18 cellular contexts compared by ENCODE assay signal in the genomic region with DNA sequence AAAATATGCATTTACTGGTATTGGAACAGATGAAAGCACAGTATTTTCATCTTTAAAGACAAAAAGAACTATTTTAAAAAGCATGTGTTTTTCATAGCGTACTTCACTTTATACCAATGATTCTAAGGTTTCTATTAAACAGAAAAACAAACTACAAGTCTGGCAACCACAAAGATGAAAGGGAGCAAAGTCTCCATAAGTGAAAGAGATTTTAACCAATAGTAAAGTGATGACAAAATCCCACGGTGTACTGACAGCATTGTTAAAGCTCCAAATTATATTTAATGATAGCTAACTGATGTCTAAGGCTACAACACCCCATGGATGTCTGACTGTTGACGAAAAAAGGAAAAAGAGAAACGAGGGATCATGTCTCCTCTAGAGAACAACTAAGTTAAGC. TPM values are rescaled to one million over a fixed set of nuclear protein-coding genes. Genes with fewer than 3 reads are reported as not detected.
A peak's percentile ranks its signal among the peaks of the same experiment; 100 is the strongest.
DNase-seq lines count a peak whose midpoint lies in the region; ATAC-seq and TF ChIP-seq lines count a peak whose summit lies in the region.
"Had no signal": no experiment of that assay in that cellular context is flagged by ENCODE, and none has a peak within 500 bp of the region (broad histone marks: within the 10 kb centered on the region; RNA-seq: fewer than 3 reads in every experiment).

No MANE protein-coding gene starts in this region.

- peak overlapping the region; percentile 28 for H3K27ac Mint-ChIP-seq in activated CD4-positive, alpha-beta T cell treated with anti-CD3 and anti-CD28 coated beads, Interleukin-2, amount 10 ng/mL, durations not matched to agents 7 days and 5 days
- H3K27ac Mint-ChIP-seq in CD4-positive, alpha-beta memory T cell: peak overlapping the region in 6 of 7 donors; percentile 25 to 90 (median 74)
- H3K27ac Mint-ChIP-seq in activated CD8-positive, alpha-beta T cell treated with anti-CD3 and anti-CD28 coated beads for 36 hours: peak overlapping the region; percentile 40
- H3K27ac Mint-ChIP-seq in endodermal cell: no peak overlapping the region

- no peak overlapping the region for H3K9ac ChIP-seq in endodermal cell (ENCODE audit: extremely low read depth, low read length, poor library complexity, severe bottlenecking)

- no peaks in the 10 kb centered on the region for H3K36me3 ChIP-seq in CD4-positive, alpha-beta memory T cell (ENCODE audit: insufficient read depth, low read length)
- no peaks in the 10 kb centered on the region for H3K36me3 ChIP-seq in endodermal cell (ENCODE audit: control insufficient read depth, insufficient read depth, low read length)

- H3K27me3 ChIP-seq in CD4-positive, alpha-beta memory T cell (ENCODE audit: insufficient read depth, low read length): no peaks in the 10 kb centered on the region
- no peaks in the 10 kb centered on the region for H3K27me3 ChIP-seq in endodermal cell (ENCODE audit: control insufficient read depth, insufficient read depth, low read length, poor library complexity, severe bottlenecking)

- peak overlapping the region; percentile 18 for H3K27ac ChIP-seq in CD4-positive, alpha-beta memory T cell (ENCODE audit: low read depth, low read length)
- peak overlapping the region; percentile 6 for H3K27ac ChIP-seq in endodermal cell (ENCODE audit: low read depth, low read length)
- H3K27ac ChIP-seq: RWPE1 had no signal

- H3K9me3 Mint-ChIP-seq in activated CD4-positive, alpha-beta T cell treated with anti-CD3 and anti-CD28 coated beads, Interleukin-2, amount 10 ng/mL, durations not matched to agents 7 days and 5 days: peaks cover 2% of the 10 kb centered on the region
- H3K9me3 Mint-ChIP-seq in CD4-positive, alpha-beta memory T cell: no peaks in the 10 kb centered on the region
- no peaks in the 10 kb centered on the region for H3K9me3 Mint-ChIP-seq in activated CD8-positive, alpha-beta T cell treated with anti-CD3 and anti-CD28 coated beads for 36 hours
- no peaks in the 10 kb centered on the region for H3K9me3 Mint-ChIP-seq in endodermal cell
- H3K9me3 Mint-ChIP-seq: CD14-positive monocyte had no signal

- no peak for TF ChIP-seq CTCF in activated CD8-positive, alpha-beta T cell treated with anti-CD3 and anti-CD28 coated beads for 36 hours (IDR thresholded peaks at IDR 0.05)
- no peak for TF ChIP-seq CTCF in endodermal cell (conservative IDR thresholded peaks at IDR 0.05)

- H3K4me3 Mint-ChIP-seq in activated CD4-positive, alpha-beta T cell treated with anti-CD3 and anti-CD28 coated beads, Interleukin-2, amount 10 ng/mL, durations not matched to agents 7 days and 5 days: peak overlapping the region; percentile 0
- peak overlapping the region in 6 of 8 donors; percentile 1 to 62 (median 18) for H3K4me3 Mint-ChIP-seq in CD4-positive, alpha-beta memory T cell
- peak overlapping the region; percentile 41 for H3K4me3 Mint-ChIP-seq in activated CD8-positive, alpha-beta T cell treated with anti-CD3 and anti-CD28 coated beads for 36 hours
- no peak overlapping the region for H3K4me3 Mint-ChIP-seq in endodermal cell
- H3K4me3 Mint-ChIP-seq: CD14-positive monocyte had no signal

- intact Hi-C loops in CD4-positive, alpha-beta memory T cell (cut with micrococcal nuclease): loop anchor here (1.0 to 5.0 kb wide), 2 partner anchors 28 to 56 kb away; partner anchors contain the start of gene TAB2
- intact Hi-C loops in activated CD8-positive, alpha-beta T cell treated with anti-CD3 and anti-CD28 coated beads for 36 hours (cut with micrococcal nuclease): no loop called here

- H3K4me1 Mint-ChIP-seq in activated CD4-positive, alpha-beta T cell treated with anti-CD3 and anti-CD28 coated beads, Interleukin-2, amount 10 ng/mL, durations not matched to agents 7 days and 5 days: peaks cover 56% of the 10 kb centered on the region
- H3K4me1 Mint-ChIP-seq in CD4-positive, alpha-beta memory T cell: peaks cover 19 to 51% (median 33%) of the 10 kb centered on the region in 4 donors
- H3K4me1 Mint-ChIP-seq in activated CD8-positive, alpha-beta T cell treated with anti-CD3 and anti-CD28 coated beads for 36 hours (ENCODE audit: low read depth): peaks cover 46% of the 10 kb centered on the region
- H3K4me1 Mint-ChIP-seq in endodermal cell: no peaks in the 10 kb centered on the region

- CTCF ChIA-PET in activated CD4-positive, alpha-beta T cell treated with anti-CD3 and anti-CD28 coated beads, Interleukin-2, amount 10 ng/mL, durations not matched to agents 7 days and 5 days (lab: Charles Lee): interaction anchor here (1.0 to 3.0 kb wide), 4 partner anchors 10 to 185 kb away, joined by 3 to 11 read pairs (median 6); no protein-coding TSS in a partner anchor
- CTCF ChIA-PET in CD4-positive, alpha-beta memory T cell (lab: Charles Lee; ENCODE audit: partially characterized antibody): interaction anchor here (0.5 to 2.1 kb wide), 6 partner anchors 10 to 178 kb away, joined by 3 to 5 read pairs (median 4); no protein-coding TSS in a partner anchor
- CTCF ChIA-PET in activated CD8-positive, alpha-beta T cell treated with anti-CD3 and anti-CD28 coated beads for 36 hours (lab: Charles Lee): interaction anchor here (0.8 to 1.4 kb wide), 6 partner anchors 10 to 171 kb away, joined by 3 to 5 read pairs (median 3); no protein-coding TSS in a partner anchor

- POLR2A ChIA-PET in activated CD4-positive, alpha-beta T cell treated with anti-CD3 and anti-CD28 coated beads, Interleukin-2, amount 10 ng/mL, durations not matched to agents 7 days and 5 days (lab: Charles Lee): no interaction called here
- POLR2A ChIA-PET in CD4-positive, alpha-beta memory T cell (lab: Charles Lee; ENCODE audit: partially characterized antibody): interaction anchor here (1.0 to 2.9 kb wide), 4 partner anchors 10 to 121 kb away, joined by 4 to 10 read pairs (median 5); partner anchors contain the start of gene TAB2
- POLR2A ChIA-PET in activated CD8-positive, alpha-beta T cell treated with anti-CD3 and anti-CD28 coated beads for 36 hours (lab: Charles Lee): interaction anchor here (0.9 to 1.5 kb wide), 2 partner anchors 10 to 56 kb away, joined by 3 read pairs; partner anchors contain the start of gene TAB2

- H3K9me3 ChIP-seq in CD4-positive, alpha-beta memory T cell (ENCODE audit: control insufficient read depth in 1 of 2, low read length in 2 of 2): no peaks in the 10 kb centered on the region
- no peaks in the 10 kb centered on the region for H3K9me3 ChIP-seq in endodermal cell (ENCODE audit: control insufficient read depth, low read length)

- H3K4me3 ChIP-seq in CD4-positive, alpha-beta memory T cell (ENCODE audit: low read length in 2 of 2): no peak overlapping the region
- H3K4me3 ChIP-seq in endodermal cell (ENCODE audit: low read length): no peak overlapping the region

- peaks cover 42% of the 10 kb centered on the region for H3K4me1 ChIP-seq in CD4-positive, alpha-beta memory T cell (ENCODE audit: insufficient read depth, low read length)
- H3K4me1 ChIP-seq in endodermal cell (ENCODE audit: control insufficient read depth, insufficient read depth, low read length): no peaks in the 10 kb centered on the region

- DNase-seq in activated CD4-positive, alpha-beta T cell treated with anti-CD3 and anti-CD28 coated beads, Interleukin-2, amount 10 ng/mL, durations not matched to agents 7 days and 5 days: no peak
- DNase-seq in activated CD4-positive, alpha-beta T cell treated with anti-CD3 and anti-CD28 coated beads, Interleukin-2, amount 50 U/mL, for 48 hours: no peak
- DNase-seq in CD4-positive, alpha-beta memory T cell: peak in 3 of 5 donors; percentile 15 to 38 (median 28)
- DNase-seq in activated CD8-positive, alpha-beta T cell treated with anti-CD3 and anti-CD28 coated beads for 36 hours: no peak
- DNase-seq in endodermal cell: no peak
- no peak for DNase-seq in superior temporal gyrus (ENCODE audit: extremely low spot score)
- DNase-seq in HT-29 (ENCODE audit: low spot score): no peak
- no peak for DNase-seq in DMS53 (lab: John Stamatoyannopoulos, UW)
- DNase-seq: DMS79 treated with DMSO at 0.1 percent for 48 hours, GDM1, GOT3, MV-4-11, NCI-H1417 treated with DMSO at 0.1 percent for 48 hours, NCI-H2029, NCI-H524 treated with DMSO at 0.1 percent for 48 hours, OCI-M1 had no signal

- peak; percentile 49 for ATAC-seq in activated CD8-positive, alpha-beta T cell treated with anti-CD3 and anti-CD28 coated beads for 36 hours

- peaks cover 4% of the 10 kb centered on the region for H3K36me3 Mint-ChIP-seq in activated CD4-positive, alpha-beta T cell treated with anti-CD3 and anti-CD28 coated beads, Interleukin-2, amount 10 ng/mL, durations not matched to agents 7 days and 5 days (ENCODE audit: low read depth)
- no peaks in the 10 kb centered on the region for H3K36me3 Mint-ChIP-seq in CD4-positive, alpha-beta memory T cell
- H3K36me3 Mint-ChIP-seq in activated CD8-positive, alpha-beta T cell treated with anti-CD3 and anti-CD28 coated beads for 36 hours (ENCODE audit: low read depth): no peaks in the 10 kb centered on the region
- H3K36me3 Mint-ChIP-seq in endodermal cell (ENCODE audit: low read depth): no peaks in the 10 kb centered on the region

- H3K27me3 Mint-ChIP-seq in activated CD4-positive, alpha-beta T cell treated with anti-CD3 and anti-CD28 coated beads, Interleukin-2, amount 10 ng/mL, durations not matched to agents 7 days and 5 days: no peaks in the 10 kb centered on the region
- no peaks in the 10 kb centered on the region for H3K27me3 Mint-ChIP-seq in CD4-positive, alpha-beta memory T cell
- no peaks in the 10 kb centered on the region for H3K27me3 Mint-ChIP-seq in activated CD8-positive, alpha-beta T cell treated with anti-CD3 and anti-CD28 coated beads for 36 hours
- peaks cover 2% of the 10 kb centered on the region for H3K27me3 Mint-ChIP-seq in endodermal cell (ENCODE audit: insufficient read depth)

- 74 to 82% methylated on average over 2 to 4 of the region's 4 CpGs for WGBS in endodermal cell (ENCODE audit: insufficient coverage in 1 of 2, insufficient read length in 1 of 2), 2 experiments

RNA-seq across cellular contexts. Expression of gene TAB2, which starts 56.1 kb away (rescaled TPM):
- 100 to 1,000 TPM; 126 to 154 TPM for total RNA-seq in activated CD4-positive, alpha-beta T cell treated with anti-CD3 and anti-CD28 coated beads, Interleukin-2, amount 10 ng/mL, durations not matched to agents 7 days and 5 days
- 100 to 1,000 TPM; 108 to 116 TPM for total RNA-seq in CD4-positive, alpha-beta memory T cell
- polyA plus RNA-seq in CD4-positive, alpha-beta memory T cell: 10 to 100 TPM; 27.0 to 28.9 TPM
- 10 to 100 TPM; 64.8 to 69.1 TPM for total RNA-seq in activated CD8-positive, alpha-beta T cell treated with anti-CD3 and anti-CD28 coated beads for 36 hours
- 10 to 100 TPM; 51.1 to 54.8 TPM for total RNA-seq in endodermal cell
- polyA plus RNA-seq in endodermal cell (2013, experiment 1 of 2): 63.9 TPM
- polyA plus RNA-seq in endodermal cell (2013, experiment 2 of 2): 66.7 TPM
- total RNA-seq in HT-29 (2014; rRNA removed; shearing (Covaris generic)): 7.9 and 11.7 TPM in 2 replicates

Comparison
In these comparisons a context has a peak if more than half of its experiments do, and no peak if none do; other contexts are left out.
1. DNase-seq: peak in CD4-positive, alpha-beta memory T cell (3 of 5); none in activated CD4-positive, alpha-beta T cell treated with anti-CD3 and anti-CD28 coated beads, Interleukin-2, amount 10 ng/mL, durations not matched to agents 7 days and 5 days (single experiment), activated CD4-positive, alpha-beta T cell treated with anti-CD3 and anti-CD28 coated beads, Interleukin-2, amount 50 U/mL, for 48 hours (0 of 2), activated CD8-positive, alpha-beta T cell treated with anti-CD3 and anti-CD28 coated beads for 36 hours (single experiment), endodermal cell (single experiment), superior temporal gyrus (single experiment), HT-29 (single experiment) and DMS53 (single experiment).